In genomic region chr2:71331331-71331580, GRCh38 we compare ENCODE assay signal across 8 cellular contexts. TPM values are rescaled to one million over a fixed set of nuclear protein-coding genes. Genes with fewer than 3 reads are reported as not detected.
DNase-seq lines count a peak whose midpoint lies in the region; ATAC-seq and TF ChIP-seq lines count a peak whose summit lies in the region.
"Not testable (repeated sequence)": the region's sequence is repeated elsewhere in the genome, so short reads cannot be mapped to it uniquely, and the experiment has no call there.

No MANE protein-coding gene starts in this region.

- DNase-seq in BJ (ENCODE audit: low read depth); HAP-1 (ENCODE audit: low spot score in 2 of 2); RWPE1 (ENCODE audit: low spot score); activated T-cell treated with anti-CD3 and anti-CD28 coated beads, Interleukin-2, amount 50 U/mL, for 4 hours; chondrocyte (ENCODE audit: low spot score); left ventricle myocardium inferior: not testable (repeated sequence)
- peak; percentile 7 for DNase-seq in nephron progenitor cell
- peak; percentile 62 for DNase-seq in stimulated activated CD8-positive, alpha-beta memory T cell treated with anti-CD3 and anti-CD28 coated beads, Interleukin-4, amount 100 ng/mL, for 48 hours

- CTCF ChIA-PET in BJ (lab: Yijun Ruan, JAX) (interaction anchor here (0.7 to 4.1 kb wide), 5 partner anchors 13 to 179 kb away, joined by 3 to 23 read pairs (median 5); no protein-coding TSS in a partner anchor), RWPE1 (lab: Yijun Ruan, JAX) (interaction anchor here (0.6 to 2.2 kb wide), 8 partner anchors 32 to 179 kb away, joined by 3 to 12 read pairs (median 4); no protein-coding TSS in a partner anchor)

- not testable (repeated sequence) for H3K36me3 Mint-ChIP-seq in activated T-cell treated with anti-CD3 and anti-CD28 coated beads, Interleukin-2, amount 50 U/mL, for 4 hours (ENCODE audit: insufficient read depth); chondrocyte (ENCODE audit: low read depth)
- H3K36me3 Mint-ChIP-seq in nephron progenitor cell (ENCODE audit: low read depth): peaks cover 29% of the 10 kb centered on the region

- H3K27ac Mint-ChIP-seq in chondrocyte (ENCODE audit: unreplicated experiment): not testable (repeated sequence)
- H3K27ac Mint-ChIP-seq in nephron progenitor cell: peak overlapping the region; percentile 92

- H3K9me3 ChIP-seq in HAP-1; left ventricle myocardium inferior (replicated peaks): not testable (repeated sequence)

- not testable (repeated sequence) for TF ChIP-seq CTCF in BJ (IDR thresholded peaks at IDR 0.05; ENCODE audit: insufficient read depth, low read depth, low read length); RWPE1 (conservative IDR thresholded peaks at IDR 0.05; ENCODE audit: low read depth); chondrocyte (IDR thresholded peaks at IDR 0.05); left ventricle myocardium inferior (IDR thresholded peaks at IDR 0.05; ENCODE audit: borderline replicate concordance); nephron progenitor cell (IDR thresholded peaks at IDR 0.05)

- H3K27me3 ChIP-seq in BJ (ENCODE audit: control insufficient read depth, insufficient read depth, low read length); HAP-1 (ENCODE audit: low read depth); left ventricle myocardium inferior (ENCODE audit: low read depth): not testable (repeated sequence)

- H3K27ac ChIP-seq in RWPE1 (peak overlapping the region; percentile 82), left ventricle myocardium inferior (replicated peaks) (peak overlapping the region; percentile 94)

- H3K4me3 Mint-ChIP-seq in activated T-cell treated with anti-CD3 and anti-CD28 coated beads, Interleukin-2, amount 50 U/mL, for 4 hours: peak overlapping the region; percentile 99
- H3K4me3 Mint-ChIP-seq in chondrocyte (ENCODE audit: unreplicated experiment) (peak overlapping the region; percentile 100), nephron progenitor cell (peak overlapping the region; percentile 99)

- in situ Hi-C loops in HAP-1 (cut with MboI; ENCODE audit: low sequenced_read_pairs): not testable (repeated sequence)

- not testable (repeated sequence) for H3K27me3 Mint-ChIP-seq in activated T-cell treated with anti-CD3 and anti-CD28 coated beads, Interleukin-2, amount 50 U/mL, for 4 hours (ENCODE audit: low read depth); chondrocyte (ENCODE audit: low read depth); nephron progenitor cell (ENCODE audit: low read depth, poor library complexity)

- ATAC-seq in activated T-cell treated with anti-CD3 and anti-CD28 coated beads, Interleukin-2, amount 50 U/mL, for 4 hours: not testable (repeated sequence)

- not testable (repeated sequence) for H3K36me3 ChIP-seq in BJ (ENCODE audit: control insufficient read depth, insufficient read depth, low read length); HAP-1 (replicated peaks); left ventricle myocardium inferior

- intact Hi-C loops in left ventricle myocardium inferior (cut with micrococcal nuclease): not testable (repeated sequence)

- POLR2A ChIA-PET in BJ (lab: Charles Lee): not testable (repeated sequence)
- POLR2A ChIA-PET in RWPE1 (lab: Yijun Ruan, JAX; ENCODE audit: low non-redundant PET): interaction anchor here (0.6 to 0.9 kb wide), 2 partner anchors 10 to 99 kb away, joined by 3 to 5 read pairs; no protein-coding TSS in a partner anchor

- H3K9me3 Mint-ChIP-seq in activated T-cell treated with anti-CD3 and anti-CD28 coated beads, Interleukin-2, amount 50 U/mL, for 4 hours; chondrocyte (ENCODE audit: low read depth); nephron progenitor cell: not testable (repeated sequence)

- H3K4me1 Mint-ChIP-seq in activated T-cell treated with anti-CD3 and anti-CD28 coated beads, Interleukin-2, amount 50 U/mL, for 4 hours (ENCODE audit: low read depth): peaks cover 36% of the 10 kb centered on the region
- H3K4me1 Mint-ChIP-seq in chondrocyte (ENCODE audit: low read depth): peaks cover 32% of the 10 kb centered on the region
- H3K4me1 Mint-ChIP-seq in nephron progenitor cell: peaks cover 36% of the 10 kb centered on the region

- H3K4me1 ChIP-seq in HAP-1 (peaks cover 28% of the 10 kb centered on the region), left ventricle myocardium inferior (peaks cover 62% of the 10 kb centered on the region)

- 0 out of 2 replicates have a peak overlapping the region, but pooled peaks have one; percentile 15 for H3K4me3 ChIP-seq in BJ (ENCODE audit: low read depth, low read length)
- H3K4me3 ChIP-seq in HAP-1: peak overlapping the region; percentile 95
- H3K4me3 ChIP-seq in left ventricle myocardium inferior: peak overlapping the region; percentile 97

RNA-seq across cellular contexts. Expression of gene ZNF638, which starts 0.3 kb away (rescaled TPM):
- polyA plus RNA-seq in BJ (2011; rRNA removed): 44.8 and 75.2 TPM in 2 replicates
- polyA minus RNA-seq in BJ (2011; rRNA and poly(A)+ RNA removed): 65.9 and 81.0 TPM in 2 replicates
- total RNA-seq in activated T-cell treated with anti-CD3 and anti-CD28 coated beads, Interleukin-2, amount 50 U/mL, for 4 hours: 10 to 100 TPM; 56.2 to 64.4 (median 59.3) TPM
- 79.8 to 121 TPM (median 83.4 TPM) in 3 replicates for total RNA-seq in chondrocyte
- 97.1 TPM for total RNA-seq in left ventricle myocardium inferior

Comparison
In these comparisons a context has a peak if more than half of its experiments do, and no peak if none do; other contexts are left out.
1. H3K4me3 ChIP-seq: peak in every context shown above with its lines; median percentile 97 in left ventricle myocardium inferior; 95 in HAP-1; 15 in BJ.